Comparison of ENCODE assay signal across 8 cellular contexts in the genomic region with DNA sequence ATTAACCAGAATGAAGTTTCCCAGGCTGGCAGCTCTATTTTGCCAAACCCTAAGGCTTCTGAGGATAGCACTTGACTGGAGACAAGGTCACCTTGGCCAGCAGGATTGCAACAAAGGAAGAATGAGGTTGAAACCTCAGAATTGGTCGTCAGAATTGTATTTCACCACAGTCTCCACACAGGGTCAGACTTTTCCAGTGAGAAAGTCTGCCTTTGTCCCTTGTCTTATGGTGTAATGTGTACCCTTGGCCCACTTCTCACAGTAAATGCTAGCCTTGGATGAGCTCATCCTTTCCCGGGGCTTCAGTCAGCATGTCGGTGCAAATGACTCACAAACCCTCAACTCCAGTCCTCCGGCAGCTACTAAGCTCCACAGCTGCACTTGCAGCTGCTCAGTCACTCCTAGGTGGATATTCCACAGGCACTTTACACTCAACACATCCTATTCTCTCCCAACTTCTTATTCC. TPM values are rescaled to one million over a fixed set of nuclear protein-coding genes. Genes with fewer than 3 reads are reported as not detected.
DNase-seq lines count a peak whose midpoint lies in the region; ATAC-seq and TF ChIP-seq lines count a peak whose summit lies in the region.

No MANE protein-coding gene starts in this region.

- DNase-seq in AG08395 (ENCODE audit: low spot score) (peak; percentile 93), HCT116 (ENCODE audit: low read depth, low spot score) (peak; percentile 56), SKM-1 (lab: John Stamatoyannopoulos, UW; ENCODE audit: unreplicated experiment) (peak; percentile 25), esophagus squamous epithelium (lab: John Stamatoyannopoulos, UW) (no peak), neural crest cell (ENCODE audit: low read depth, low spot score) (peak; percentile 12), MM.1S (no peak)

- POLR2A ChIA-PET in HCT116 (lab: Charles Lee), result interaction anchor here (1.0 kb wide), 1 partner anchor 10 kb away, joined by 3 read pairs; no protein-coding TSS in a partner anchor

- H3K4me1 ChIP-seq in HCT116 (ENCODE audit: control insufficient read depth in 1 of 2, insufficient read depth in 2 of 2, low read length in 2 of 2) (peaks cover 4 to 15% of the 10 kb centered on the region in 2 experiments; a peak in 2 of 4 replicates), esophagus squamous epithelium (peaks cover 0 to 6% (median 3%) of the 10 kb centered on the region in 3 donors), MM.1S (ENCODE audit: low read length) (no peaks in the 10 kb centered on the region)

- TF ChIP-seq POLR2A in HCT116 (IDR thresholded peaks at IDR 0.05; ENCODE audit: borderline replicate concordance, extremely low read depth, insufficient read depth, insufficient read length), result no peak
- TF ChIP-seq POLR2A in esophagus squamous epithelium (IDR thresholded peaks at IDR 0.05), result no peak

- CTCF ChIA-PET in HCT116 (lab: Charles Lee), result interaction anchor here (0.6 to 1.3 kb wide), 6 partner anchors 20 to 602 kb away, joined by 3 to 5 read pairs (median 5); a partner anchor contains a TSS

- BruUV-seq in HCT116 (replicated peaks; lab: Mats Ljungman, UMichigan), result no TSS peak

- no peaks in the 10 kb centered on the region for H3K27me3 ChIP-seq in HCT116 (ENCODE audit: insufficient read depth, low read length)
- H3K27me3 ChIP-seq in esophagus squamous epithelium, result no peaks in the 10 kb centered on the region
- H3K27me3 ChIP-seq in MM.1S (replicated peaks; ENCODE audit: insufficient read depth, low read length), result no peaks in the 10 kb centered on the region

- H3K27ac ChIP-seq in HCT116 (ENCODE audit: low read depth, low read length), result no peak overlapping the region
- H3K27ac ChIP-seq in esophagus squamous epithelium, result peak overlapping the region in 3 of 4 donors; percentile 49 to 64 (median 59)
- H3K27ac ChIP-seq in MM.1S (ENCODE audit: low read length), result no peak overlapping the region

- H3K9me3 ChIP-seq in HCT116 (ENCODE audit: control insufficient read depth in 1 of 2, insufficient read depth in 1 of 2, low read depth in 1 of 2, low read length in 2 of 2), result no peaks in the 10 kb centered on the region
- no peaks in the 10 kb centered on the region for H3K9me3 ChIP-seq in esophagus squamous epithelium
- H3K9me3 ChIP-seq in MM.1S (replicated peaks; ENCODE audit: insufficient read depth, low read length), result no peaks in the 10 kb centered on the region

- no peak overlapping the region for H3K4me3 Mint-ChIP-seq in neural crest cell

- no peaks in the 10 kb centered on the region for H3F3A ChIP-seq in MM.1S (ENCODE audit: insufficient read depth, low read length)

- H3K4me3 ChIP-seq in HCT116 (replicated peaks in 1 of 2; ENCODE audit: low read depth in 1 of 2, low read length in 2 of 2) (no peak overlapping the region), esophagus squamous epithelium (no peak overlapping the region), MM.1S (ENCODE audit: low read length) (no peak overlapping the region)

- no peak overlapping the region for H3K9ac ChIP-seq in HCT116 (ENCODE audit: low read length)
- no peak overlapping the region for H3K9ac ChIP-seq in MM.1S (ENCODE audit: low read length)

- intact Hi-C loops in HCT116 (cut with micrococcal nuclease), result no loop called here
- intact Hi-C loops in esophagus squamous epithelium (cut with DNase I), result loop anchor here (10.0 kb wide), 1 partner anchor 540 kb away; no protein-coding TSS in a partner anchor

- H3K9me2 ChIP-seq in HCT116 (ENCODE audit: insufficient read depth), result no peaks in the 10 kb centered on the region
- H3K9me2 ChIP-seq in MM.1S (replicated peaks; ENCODE audit: insufficient read depth, low read length), result no peaks in the 10 kb centered on the region

- TF ChIP-seq RAD21 in HCT116 (IDR thresholded peaks at IDR 0.05; ENCODE audit: low read depth), result peak; percentile 64

- H4K20me1 ChIP-seq in HCT116 (ENCODE audit: insufficient read depth) (0 out of 2 replicates have a peak, but pooled peaks cover 4% of the 10 kb centered on the region), MM.1S (ENCODE audit: insufficient read depth, low read length) (no peaks in the 10 kb centered on the region)

- ATAC-seq in HCT116, result peak; percentile 72
- ATAC-seq in GM21381 (IDR thresholded peaks at IDR 0.05; ENCODE audit: unreplicated experiment), result no peak
- no peak for ATAC-seq in HG03432 (IDR thresholded peaks at IDR 0.05; ENCODE audit: unreplicated experiment)

- H3K9me3 Mint-ChIP-seq in neural crest cell, result no peaks in the 10 kb centered on the region

- no peaks in the 10 kb centered on the region for H3K36me3 Mint-ChIP-seq in neural crest cell (ENCODE audit: low read depth)

- TF ChIP-seq CTCF in HCT116 (IDR thresholded peaks at IDR 0.05 in 2 of 3, conservative IDR thresholded peaks at IDR 0.05 in 1 of 3; ENCODE audit: borderline replicate concordance in 1 of 3, insufficient read depth in 1 of 3, low read depth in 2 of 3, low read length in 2 of 3) (peak in 2 of 3 experiments; percentile 14 to 39; a peak in 1 of 6 replicates), esophagus squamous epithelium (IDR thresholded peaks at IDR 0.05) (no peak), neural crest cell (conservative IDR thresholded peaks at IDR 0.05) (peak; percentile 41), MM.1S (IDR thresholded peaks at IDR 0.05; ENCODE audit: low read length) (no peak)

- H3K79me2 ChIP-seq in HCT116 (ENCODE audit: insufficient read depth, low read length) (no peaks in the 10 kb centered on the region), MM.1S (ENCODE audit: low read length) (no peaks in the 10 kb centered on the region)

- no peaks in the 10 kb centered on the region for H3K27me3 Mint-ChIP-seq in neural crest cell (ENCODE audit: low read depth)

- WGBS in esophagus squamous epithelium, 2 donors, result 10 to 32% methylated on average over 4 of the region's 4 CpGs

- H3K4me2 ChIP-seq in HCT116 (ENCODE audit: low read length) (peak overlapping the region; percentile 22), MM.1S (ENCODE audit: low read depth, low read length) (no peak overlapping the region)

- RAD21 ChIA-PET in HCT116 (lab: Charles Lee; ENCODE audit: low non-redundant PET in 1 of 2, low total read pairs in 2 of 2, uncharacterized antibody in 2 of 2, unreplicated experiment in 2 of 2), result interaction anchor here in 1 of 2 experiments (0.6 kb wide), 1 partner anchor 602 kb away, joined by 4 read pairs; no protein-coding TSS in a partner anchor

- peak overlapping the region; percentile 81 for H3K27ac Mint-ChIP-seq in neural crest cell (ENCODE audit: unreplicated experiment)

- peaks cover 19% of the 10 kb centered on the region for H3K4me1 Mint-ChIP-seq in neural crest cell

- no peak overlapping the region for H2AFZ ChIP-seq in HCT116 (ENCODE audit: low read depth, low read length, poor library complexity, severe bottlenecking)
- no peak overlapping the region for H2AFZ ChIP-seq in MM.1S (ENCODE audit: low read length)

- H3K36me3 ChIP-seq in HCT116 (ENCODE audit: control insufficient read depth in 1 of 2, insufficient read depth in 2 of 2, low read length in 2 of 2) (0 out of 4 replicates have a peak, but pooled peaks cover 4 to 6% of the 10 kb centered on the region in 2 experiments), esophagus squamous epithelium (peaks cover 0 to 33% (median 0%) of the 10 kb centered on the region in 3 donors), MM.1S (replicated peaks; ENCODE audit: insufficient read depth, low read length) (no peaks in the 10 kb centered on the region)

TF ChIP-seq in HCT116, 20 proteins besides CTCF, POLR2A, EP300 and RAD21:
- TF ChIP-seq SP1 (IDR thresholded peaks at IDR 0.05; ENCODE audit: low read depth) (peak; percentile 28), POLR2AphosphoS5 (IDR thresholded peaks at IDR 0.05; ENCODE audit: low read depth, low read length) (peak; percentile 48), YY1 (IDR thresholded peaks at IDR 0.05; ENCODE audit: extremely low read depth, insufficient replicate concordance, low read depth, low read length) (no peak), FOSL1 (IDR thresholded peaks at IDR 0.05; ENCODE audit: low read depth) (peak; percentile 51), CBX3 (IDR thresholded peaks at IDR 0.05; ENCODE audit: low read depth) (no peak), ZNF274 (IDR thresholded peaks at IDR 0.05; ENCODE audit: low read depth, low read length) (no peak), CEBPB (IDR thresholded peaks at IDR 0.05; ENCODE audit: low read depth) (peak; percentile 36; the same call in 1 of the 2 replicates), EZH2phosphoT487 (IDR thresholded peaks at IDR 0.05; ENCODE audit: borderline replicate concordance) (no peak), SRF (IDR thresholded peaks at IDR 0.05; ENCODE audit: low read depth) (no peak), JUND (IDR thresholded peaks at IDR 0.05) (peak; percentile 44), SIN3A (IDR thresholded peaks at IDR 0.05; ENCODE audit: low read depth) (no peak)
TF ChIP-seq in HCT116: peak in this region for 5.

RNA-seq across cellular contexts. Expression of a gene that starts 19.7 kb away (rescaled TPM):
- total RNA-seq in HCT116 (2021; ENCODE audit: unreplicated experiment) (177 TPM), esophagus squamous epithelium (10 to 100 TPM; 42.5 to 74.7 (median 57.1) TPM), neural crest cell (131 and 136 TPM in 2 replicates)
- 146 and 156 TPM in 2 replicates for polyA plus RNA-seq in HCT116 (2012)

Comparison
In these comparisons a context has a peak if more than half of its experiments do, and no peak if none do; other contexts are left out.
1. DNase-seq: peak in AG08395 (single experiment), HCT116 (single experiment), SKM-1 (single experiment) and neural crest cell (single experiment); none in esophagus squamous epithelium (single experiment) and MM.1S (single experiment).
2. H3K27ac ChIP-seq: peak in esophagus squamous epithelium (3 of 4); none in HCT116 (single experiment) and MM.1S (single experiment).
3. CTCF ChIP-seq: peak in HCT116 (2 of 3) and neural crest cell (single experiment); none in esophagus squamous epithelium (0 of 6) and MM.1S (single experiment).